Comparison of ENCODE assay signal across 1 cellular context in the genomic region with DNA sequence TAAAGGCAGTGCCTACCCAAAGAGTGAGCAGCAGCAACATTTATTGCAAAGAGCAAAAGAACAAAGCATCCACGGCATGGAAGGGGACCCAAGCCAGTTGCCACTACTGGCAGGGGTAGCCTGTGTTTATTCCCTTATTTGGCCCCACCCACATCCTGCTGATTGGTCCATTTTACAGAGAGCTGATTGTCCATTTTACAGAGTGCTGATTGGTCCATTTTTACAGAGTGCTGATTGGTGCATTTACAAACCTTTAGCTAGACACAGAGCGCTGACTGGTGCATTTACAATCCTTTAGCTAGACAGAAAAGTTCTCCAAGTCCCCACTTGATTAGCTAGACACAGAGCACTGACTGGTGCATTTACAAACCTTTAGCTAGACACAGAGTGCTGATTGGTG. TPM values are rescaled to one million over a fixed set of nuclear protein-coding genes. Genes with fewer than 3 reads are reported as not detected.
"Had no signal": no experiment of that assay in that cellular context is flagged by ENCODE, and none has a peak within 500 bp of the region (broad histone marks: within the 10 kb centered on the region; RNA-seq: fewer than 3 reads in every experiment).

No MANE protein-coding gene starts in this region.

RNA-seq across cellular contexts. Expression of gene STOX1, which starts 4.7 kb away (rescaled TPM):
- total RNA-seq: GM23248 had no signal
- polyA plus RNA-seq: GM23248 had no signal
